ENCODE assay signal across 9 cellular contexts in the genomic region with DNA sequence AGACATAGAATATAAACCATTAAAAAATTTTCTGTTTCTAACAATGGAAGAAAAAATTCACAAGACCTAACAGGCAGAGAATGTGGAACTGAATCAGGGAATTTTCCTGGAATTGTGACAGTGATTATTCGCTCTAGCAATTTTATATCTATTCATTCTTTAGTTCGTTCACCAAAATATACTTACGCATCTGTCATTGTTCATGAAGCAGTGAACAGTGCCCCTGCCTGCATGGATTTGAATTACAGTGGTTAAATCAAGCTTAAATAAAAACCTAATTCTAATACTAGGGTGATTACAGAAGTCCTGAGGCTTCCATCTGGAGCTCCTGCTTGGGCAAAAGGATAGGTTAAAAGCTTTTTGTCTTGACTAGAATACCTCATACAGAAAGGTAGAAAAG. TPM values are rescaled to one million over a fixed set of nuclear protein-coding genes. Genes with fewer than 3 reads are reported as not detected.
A peak's percentile ranks its signal among the peaks of the same experiment; 100 is the strongest.
DNase-seq lines count a peak whose midpoint lies in the region; ATAC-seq, FAIRE-seq and TF ChIP-seq lines count a peak whose summit lies in the region.
"Had no signal": no experiment of that assay in that cellular context is flagged by ENCODE, and none has a peak within 500 bp of the region (broad histone marks: within the 10 kb centered on the region; RNA-seq: fewer than 3 reads in every experiment).

No MANE protein-coding gene starts in this region.

- no peak for FAIRE-seq in A549 (lab: Jason Lieb, UNC)
- no peak for FAIRE-seq in kidney (lab: Jason Lieb, UNC)

- H3K4me3 ChIP-seq in A549 (no peak overlapping the region), adipocyte (ENCODE audit: low read length) (no peak overlapping the region), kidney (ENCODE audit: low read length in 2 of 2) (no peak overlapping the region), SJCRH30 (no peak overlapping the region), aorta (ENCODE audit: low read length in 2 of 2) (no peak overlapping the region)

- no peak overlapping the region for H3K4me2 ChIP-seq in A549

- H3K27ac Mint-ChIP-seq in effector memory CD8-positive, alpha-beta T cell: no peak overlapping the region

- H3K9me3 ChIP-seq in A549: no peaks in the 10 kb centered on the region
- H3K9me3 ChIP-seq in adipocyte (ENCODE audit: control insufficient read depth, low read length): no peaks in the 10 kb centered on the region
- H3K9me3 ChIP-seq in kidney (ENCODE audit: control insufficient read depth in 1 of 2, low read length in 2 of 2): no peaks in the 10 kb centered on the region
- no peaks in the 10 kb centered on the region for H3K9me3 ChIP-seq in SJCRH30 (replicated peaks)
- H3K9me3 ChIP-seq in aorta (ENCODE audit: control insufficient read depth, low read length): no peaks in the 10 kb centered on the region

- no peaks in the 10 kb centered on the region for H3K27me3 ChIP-seq in adipocyte (replicated peaks; ENCODE audit: control insufficient read depth, insufficient read depth, low read length)
- no peaks in the 10 kb centered on the region; the same call in 1 of the 2 replicates for H3K27me3 ChIP-seq in SJCRH30
- H3K27me3 ChIP-seq in aorta (ENCODE audit: control insufficient read depth in 1 of 2, insufficient read depth in 2 of 2, low read length in 1 of 2): no peaks in the 10 kb centered on the region

- intact Hi-C loops in kidney (cut with DNase I): no loop called here
- intact Hi-C loops in aorta (cut with DNase I): no loop called here

- no peak for TF ChIP-seq EP300 in A549 (IDR thresholded peaks at IDR 0.05)

- H3K36me3 ChIP-seq in adipocyte (ENCODE audit: control insufficient read depth, insufficient read depth, low read length, severe bottlenecking) (peaks cover 20% of the 10 kb centered on the region), kidney (ENCODE audit: control insufficient read depth in 1 of 2, insufficient read depth in 2 of 2, low read length in 2 of 2) (no peaks in the 10 kb centered on the region), SJCRH30 (no peaks in the 10 kb centered on the region), aorta (ENCODE audit: control insufficient read depth in 1 of 2, insufficient read depth in 2 of 2, low read length in 1 of 2) (no peaks in the 10 kb centered on the region)

- no peak overlapping the region for H3K9ac ChIP-seq in adipocyte (ENCODE audit: low read length)
- H3K9ac ChIP-seq in kidney (ENCODE audit: low read length in 2 of 2): no peak overlapping the region

- CTCF ChIA-PET in A549 (lab: Yijun Ruan, JAX): interaction anchor here (0.5 to 1.8 kb wide), 18 partner anchors 9 to 1305 kb away, joined by 3 to 17 read pairs (median 3); no protein-coding TSS in a partner anchor

- H3K27me3 Mint-ChIP-seq in effector memory CD8-positive, alpha-beta T cell: peaks cover 9 to 13% of the 10 kb centered on the region in 2 donors

- H3K27ac ChIP-seq in A549 (no peak overlapping the region), kidney (ENCODE audit: low read depth in 2 of 2, low read length in 2 of 2) (no peak overlapping the region), SJCRH30 (no peak overlapping the region), aorta (ENCODE audit: low read depth in 1 of 2, low read length in 2 of 2) (no peak overlapping the region)

- peak; percentile 26 to 37; a peak in 3 of 5 replicates for TF ChIP-seq RAD21 in A549 (conservative IDR thresholded peaks at IDR 0.05 in 1 of 2, IDR thresholded peaks at IDR 0.05 in 1 of 2)

- POLR2A ChIA-PET in A549 (lab: Yijun Ruan, JAX): no interaction called here

- H3K4me1 ChIP-seq in A549 (peaks cover 5% of the 10 kb centered on the region; the same call in 1 of the 3 replicates), adipocyte (ENCODE audit: control insufficient read depth, insufficient read depth, low read length) (peaks cover 27% of the 10 kb centered on the region), kidney (ENCODE audit: control insufficient read depth in 1 of 2, insufficient read depth in 1 of 2, low read depth in 1 of 2, low read length in 2 of 2) (peaks cover 0 to 6% of the 10 kb centered on the region in 2 donors), SJCRH30 (no peaks in the 10 kb centered on the region), aorta (ENCODE audit: control insufficient read depth in 1 of 2, insufficient read depth in 2 of 2, low read length in 2 of 2) (peaks cover 0 to 3% of the 10 kb centered on the region in 2 donors)

- no peaks in the 10 kb centered on the region for H3K9me3 Mint-ChIP-seq in effector memory CD8-positive, alpha-beta T cell

- DNase-seq in A549 (ENCODE audit: low read depth in 1 of 2, low spot score in 1 of 2) (peak in 1 of 2 experiments; percentile 36), HT-29 (ENCODE audit: low spot score) (peak; percentile 21), adipocyte (ENCODE audit: low read depth) (peak; percentile 16), kidney (no peak), SJCRH30 (no peak), aorta (no peak)
- no peak for DNase-seq in effector memory CD8-positive, alpha-beta T cell
- DNase-seq: NCI-H1048 had no signal

- no peaks in the 10 kb centered on the region for H3K4me1 Mint-ChIP-seq in effector memory CD8-positive, alpha-beta T cell (ENCODE audit: low read depth in 2 of 2)

- H3K4me3 Mint-ChIP-seq in effector memory CD8-positive, alpha-beta T cell: no peak overlapping the region

- TF ChIP-seq CTCF in A549 (IDR thresholded peaks at IDR 0.05): peak; percentile 39; the same call in 2 of the 3 replicates
- TF ChIP-seq CTCF in kidney (IDR thresholded peaks at IDR 0.05; ENCODE audit: borderline replicate concordance, extremely low read depth, insufficient read depth): peak; percentile 39

- WGBS in A549 (ENCODE audit: missing lambda C conversion rate): 46% methylated on average over 3 of the region's 3 CpGs
- WGBS in aorta, 2 donors: 79 to 80% methylated on average over 3 of the region's 3 CpGs

- no peaks in the 10 kb centered on the region for H3K36me3 Mint-ChIP-seq in effector memory CD8-positive, alpha-beta T cell (ENCODE audit: insufficient read depth)

- ATAC-seq in A549 (peak in 1 of 2 experiments; percentile 62; a peak in 3 of 6 replicates), aorta (ENCODE audit: low FRiP score) (no peak), GM18873 (IDR thresholded peaks at IDR 0.05; ENCODE audit: low FRiP score, unreplicated experiment) (no peak)
- ATAC-seq in effector memory CD8-positive, alpha-beta T cell (replicated peaks): no peak

- TF ChIP-seq POLR2A in A549 (IDR thresholded peaks at IDR 0.05; ENCODE audit: low read length): no peak

TF ChIP-seq in A549, 52 proteins besides CTCF, POLR2A, EP300 and RAD21:
- no peak for TF ChIP-seq HOXB5 (CRISPR knock-in tag; IDR thresholded peaks at IDR 0.05)
- no peak for TF ChIP-seq REST (IDR thresholded peaks at IDR 0.05)
- TF ChIP-seq ZFP36 (IDR thresholded peaks at IDR 0.05; ENCODE audit: borderline replicate concordance, partially characterized antibody): no peak
- no peak for TF ChIP-seq GATA3 (IDR thresholded peaks at IDR 0.05; ENCODE audit: borderline replicate concordance)
- TF ChIP-seq MAFK (IDR thresholded peaks at IDR 0.05; ENCODE audit: partially characterized antibody): no peak
- no peak for TF ChIP-seq RNF2 (IDR thresholded peaks at IDR 0.05; ENCODE audit: borderline replicate concordance, low read depth)
- TF ChIP-seq SMC3 (IDR thresholded peaks at IDR 0.05): no peak
- no peak for TF ChIP-seq ATOH8 (CRISPR knock-in tag; IDR thresholded peaks at IDR 0.05; ENCODE audit: low read depth)
- TF ChIP-seq EHF (CRISPR knock-in tag; IDR thresholded peaks at IDR 0.05): no peak
- no peak for TF ChIP-seq TP53 (CRISPR knock-in tag; IDR thresholded peaks at IDR 0.05)

RNA-seq across cellular contexts. Expression of gene ABCA8, which starts 48.6 kb away (rescaled TPM):
- polyA plus RNA-seq in A549 (2011; rRNA removed): 0.34 and 0.36 TPM in 2 replicates
- polyA plus RNA-seq in A549 (2012; cell fraction: cytosol; rRNA removed): 0.03 and 0.07 TPM in 2 replicates
- polyA plus RNA-seq in A549 (2012; cell fraction: nucleus; rRNA removed): 0.08 and 0.16 TPM in 2 replicates
- polyA plus RNA-seq in A549 (2017; fragmentation: RNase III; extraction: RNeasy Plus Mini Kit Qiagen cat#74134 plus additional on column Dnase treatment): 0.26 to 0.61 TPM (median 0.33 TPM) in 3 replicates
- 0.19 and 0.70 TPM in 2 replicates for polyA minus RNA-seq in A549 (2011; rRNA and poly(A)+ RNA removed)
- total RNA-seq in HT-29 (2014; rRNA removed; shearing (Covaris generic)): not detected in 2 replicates
- 9.4 TPM for total RNA-seq in kidney
- 3.7 TPM for polyA plus RNA-seq in kidney (ENCODE audit: insufficient read depth, low read depth, low replicate concordance)
- total RNA-seq in SJCRH30 (2014; rRNA removed; shearing (Covaris generic)): 0.13 TPM in 1 of 2 replicates, not detected in the other
- total RNA-seq in aorta: 100 to 1,000 TPM in 1 of 2 donors, 10 to 100 TPM in 1; 50.8 to 292 TPM
- polyA plus RNA-seq in aorta: 10 to 100 TPM in 1 of 2 donors, under 1 TPM in 1; 0.88 to 66.2 TPM

Comparison
In these comparisons a context has a peak if more than half of its experiments do, and no peak if none do; other contexts are left out.
1. DNase-seq: peak in HT-29 (single experiment) and adipocyte (single experiment); none in kidney (single experiment), SJCRH30 (0 of 2), aorta (0 of 2) and effector memory CD8-positive, alpha-beta T cell (0 of 3).